ENCODE assay signal across 18 cellular contexts in genomic region chr5:83974151-83974822, GRCh38.
A peak's percentile ranks its signal among the peaks of the same experiment; 100 is the strongest.
DNase-seq lines count a peak whose midpoint lies in the region; ATAC-seq, FAIRE-seq and TF ChIP-seq lines count a peak whose summit lies in the region.
"Had no signal": no experiment of that assay in that cellular context is flagged by ENCODE, and none has a peak within 500 bp of the region (broad histone marks: within the 10 kb centered on the region; RNA-seq: fewer than 3 reads in every experiment).

No MANE protein-coding gene starts in this region.

- H4K91ac ChIP-seq in mesenchymal stem cell (ENCODE audit: low read length): no peak overlapping the region

- H2BK120ac ChIP-seq in mesenchymal stem cell (ENCODE audit: low read depth, low read length): no peak overlapping the region

- no peaks in the 10 kb centered on the region for H4K20me1 ChIP-seq in K562 (replicated peaks; ENCODE audit: control insufficient read depth, insufficient read depth, low read length)

- intact Hi-C loops in K562 (cut with micrococcal nuclease): no loop called here

- no peak for FAIRE-seq in K562 (lab: Jason Lieb, UNC)
- FAIRE-seq: TTC549 had no signal

- H3K4me1 ChIP-seq in BE2C: peaks cover 26% of the 10 kb centered on the region
- H3K4me1 ChIP-seq in HUES48 (ENCODE audit: control insufficient read depth, insufficient read depth, low read length): peaks cover 27% of the 10 kb centered on the region
- no peaks in the 10 kb centered on the region for H3K4me1 ChIP-seq in K562 (replicated peaks in 1 of 2; ENCODE audit: control insufficient read depth in 2 of 2, insufficient read depth in 2 of 2, low read length in 2 of 2)
- peaks cover 2% of the 10 kb centered on the region for H3K4me1 ChIP-seq in mesenchymal stem cell (ENCODE audit: control insufficient read depth, insufficient read depth, low read depth, low read length)
- H3K4me1 ChIP-seq: Peyer's patch had no signal

- H3K14ac ChIP-seq in mesenchymal stem cell (ENCODE audit: low read length in 2 of 2): no peak overlapping the region

- no peak for TF ChIP-seq EP300 in K562 (IDR thresholded peaks at IDR 0.05; ENCODE audit: low read length)

- CTCF ChIA-PET in K562 (lab: Yijun Ruan, JAX; ENCODE audit: low intra/inter-chr PET ratio): no interaction called here

- H3K36me3 ChIP-seq in BE2C (no peaks in the 10 kb centered on the region), HUES48 (ENCODE audit: control insufficient read depth, insufficient read depth, low read length) (no peaks in the 10 kb centered on the region), K562 (ENCODE audit: control insufficient read depth, insufficient read depth, low read length) (no peaks in the 10 kb centered on the region), mesenchymal stem cell (ENCODE audit: control insufficient read depth in 1 of 2, insufficient read depth in 2 of 2, low read depth in 1 of 2, low read length in 2 of 2) (no peaks in the 10 kb centered on the region)
- H3K36me3 ChIP-seq: Peyer's patch had no signal

- H2AK5ac ChIP-seq in mesenchymal stem cell (ENCODE audit: low read length, severe bottlenecking): no peak overlapping the region

- H3K27ac ChIP-seq in HUES48 (ENCODE audit: low read depth, low read length) (peak overlapping the region; percentile 75), K562 (ENCODE audit: extremely low read depth, low read depth, low read length) (no peak overlapping the region), mesenchymal stem cell (ENCODE audit: low read length, poor library complexity, severe bottlenecking) (peak overlapping the region; percentile 38)
- H3K27ac ChIP-seq: Peyer's patch had no signal

- no peak for TF ChIP-seq POLR2A in K562 (conservative IDR thresholded peaks at IDR 0.05)

- no peak overlapping the region for H3K18ac ChIP-seq in mesenchymal stem cell (ENCODE audit: low read depth in 1 of 2, low read length in 2 of 2)

- TF ChIP-seq RAD21 in K562 (CRISPR knock-in tag; conservative IDR thresholded peaks at IDR 0.05 in 1 of 2, IDR thresholded peaks at IDR 0.05 in 1 of 2): no peak

- H3K9me3 ChIP-seq in BE2C: no peaks in the 10 kb centered on the region
- H3K9me3 ChIP-seq in HUES48 (ENCODE audit: control insufficient read depth, insufficient read depth, low read length): no peaks in the 10 kb centered on the region
- H3K9me3 ChIP-seq in K562 (replicated peaks; ENCODE audit: control insufficient read depth, insufficient read depth, low read depth, low read length): no peaks in the 10 kb centered on the region
- H3K9me3 ChIP-seq in mesenchymal stem cell (ENCODE audit: control insufficient read depth, low read length): no peaks in the 10 kb centered on the region
- H3K9me3 ChIP-seq: Peyer's patch had no signal

- no peak overlapping the region for H3K4me3 ChIP-seq in BE2C (ENCODE audit: low read depth, low read length)
- peak overlapping the region; percentile 19 for H3K4me3 ChIP-seq in HUES48 (ENCODE audit: low read depth, low read length)
- no peak overlapping the region for H3K4me3 ChIP-seq in K562
- H3K4me3 ChIP-seq in mesenchymal stem cell (ENCODE audit: insufficient read depth in 1 of 2, low read depth in 1 of 2, low read length in 2 of 2): no peak overlapping the region
- H3K4me3 ChIP-seq: Peyer's patch had no signal

- ATAC-seq in K562 (no peak), GM18519 (IDR thresholded peaks at IDR 0.05; ENCODE audit: low FRiP score, unreplicated experiment) (no peak)
- no peak for ATAC-seq in activated naive CD4-positive, alpha-beta T cell treated with anti-CD3 and anti-CD28 coated beads, Interleukin-2, amount 50 U/mL, for 72 hours
- ATAC-seq: activated T-cell treated with anti-CD3 and anti-CD28 coated beads, Interleukin-2, amount 50 U/mL, for 4 hours; CD8-positive, alpha-beta T cell; effector memory CD8-positive, alpha-beta T cell; naive thymus-derived CD8-positive, alpha-beta T cell had no signal

- H3K9me1 ChIP-seq in K562 (ENCODE audit: control insufficient read depth, insufficient read depth, low read length): no peaks in the 10 kb centered on the region

- H3K4me2 ChIP-seq in K562 (ENCODE audit: insufficient read depth, low read length): no peak overlapping the region
- no peak overlapping the region for H3K4me2 ChIP-seq in mesenchymal stem cell (ENCODE audit: low read length, poor library complexity, severe bottlenecking)

- H3K27me3 ChIP-seq in BE2C (no peaks in the 10 kb centered on the region), HUES48 (ENCODE audit: control insufficient read depth, insufficient read depth, low read length) (no peaks in the 10 kb centered on the region), K562 (ENCODE audit: control insufficient read depth in 2 of 2, insufficient read depth in 2 of 2, low read length in 2 of 2) (no peaks in the 10 kb centered on the region), mesenchymal stem cell (ENCODE audit: control insufficient read depth in 1 of 2, insufficient read depth in 1 of 2, low read length in 2 of 2) (no peaks in the 10 kb centered on the region)
- H3K27me3 ChIP-seq: Peyer's patch had no signal

- DNase-seq in BE2C: peak; percentile 10
- no peak for DNase-seq in K562 (ENCODE audit: extremely low read depth in 1 of 4, low spot score in 3 of 4)
- peak; percentile 67 for DNase-seq in mesenchymal stem cell
- DNase-seq in HUDEP-2 (lab: John Stamatoyannopoulos, UW; ENCODE audit: unreplicated experiment in 76 of 76): no peak
- no peak for DNase-seq in activated naive CD4-positive, alpha-beta T cell treated with anti-CD3 and anti-CD28 coated beads, Interleukin-2, amount 50 U/mL, for 72 hours (ENCODE audit: low spot score in 2 of 2)
- DNase-seq in RKO (ENCODE audit: low spot score): no peak
- DNase-seq: activated CD4-positive, alpha-beta T cell treated with anti-CD3 and anti-CD28 coated beads, Interleukin-2, amount 50 U/mL, for 4 hours; activated T-cell treated with anti-CD3 and anti-CD28 coated beads, Interleukin-2, amount 50 U/mL, for 4 hours; CD8-positive, alpha-beta T cell; effector memory CD8-positive, alpha-beta T cell; MV-4-11; naive thymus-derived CD8-positive, alpha-beta T cell; NCI-H2029; Peyer's patch had no signal

- peaks cover 3% of the 10 kb centered on the region for H3K79me1 ChIP-seq in mesenchymal stem cell (replicated peaks; ENCODE audit: low read length, poor library complexity, severe bottlenecking)

- H3K23ac ChIP-seq in mesenchymal stem cell (ENCODE audit: low read length in 2 of 2): no peak overlapping the region

- POLR2A ChIA-PET in K562 (lab: Yijun Ruan, JAX): no interaction called here

- H3K36me3 Mint-ChIP-seq in activated naive CD4-positive, alpha-beta T cell treated with anti-CD3 and anti-CD28 coated beads, Interleukin-2, amount 50 U/mL, for 72 hours: no peaks in the 10 kb centered on the region
- H3K36me3 Mint-ChIP-seq: activated naive CD8-positive, alpha-beta T cell; CD8-positive, alpha-beta T cell; naive thymus-derived CD8-positive, alpha-beta T cell had no signal

- no peak overlapping the region for H2BK12ac ChIP-seq in mesenchymal stem cell (ENCODE audit: low read length in 2 of 2)

- no TSS peak for BruUV-seq in K562 (replicated peaks; lab: Mats Ljungman, UMichigan)

- peak overlapping the region; percentile 38; the same call in 1 of the 2 replicates for H3K9ac ChIP-seq in HUES48 (ENCODE audit: low read depth, low read length)
- no peak overlapping the region for H3K9ac ChIP-seq in K562 (ENCODE audit: insufficient read depth in 1 of 2, low read depth in 2 of 2, low read length in 2 of 2)
- no peak overlapping the region for H3K9ac ChIP-seq in mesenchymal stem cell (ENCODE audit: low read length)

- no peak overlapping the region for H3K4ac ChIP-seq in mesenchymal stem cell (ENCODE audit: low read depth in 1 of 2, low read length in 2 of 2)

- TF ChIP-seq CTCF in BE2C (IDR thresholded peaks at IDR 0.05; ENCODE audit: low read depth, low read length) (no peak), K562 (IDR thresholded peaks at IDR 0.05 in 2 of 3, conservative IDR thresholded peaks at IDR 0.05 in 1 of 3; ENCODE audit: insufficient read depth in 2 of 3, low read depth in 1 of 3, low read length in 3 of 3) (no peak)

- H2AFZ ChIP-seq in K562 (ENCODE audit: low read depth, low read length) (no peak overlapping the region), mesenchymal stem cell (ENCODE audit: low read depth, low read length) (no peak overlapping the region)

- in situ Hi-C loops in K562 (cut with MboI): no loop called here

- H3K27ac Mint-ChIP-seq in activated naive CD4-positive, alpha-beta T cell treated with anti-CD3 and anti-CD28 coated beads, Interleukin-2, amount 50 U/mL, for 72 hours: no peak overlapping the region
- H3K27ac Mint-ChIP-seq: activated naive CD8-positive, alpha-beta T cell; CD8-positive, alpha-beta T cell; effector memory CD8-positive, alpha-beta T cell; naive thymus-derived CD8-positive, alpha-beta T cell had no signal

- H3K9me3 Mint-ChIP-seq in activated naive CD4-positive, alpha-beta T cell treated with anti-CD3 and anti-CD28 coated beads, Interleukin-2, amount 50 U/mL, for 72 hours: no peaks in the 10 kb centered on the region
- H3K9me3 Mint-ChIP-seq: activated T-cell treated with anti-CD3 and anti-CD28 coated beads, Interleukin-2, amount 50 U/mL, for 4 hours; CD8-positive, alpha-beta T cell; naive thymus-derived CD8-positive, alpha-beta T cell had no signal

- H3K79me2 ChIP-seq in K562 (ENCODE audit: control insufficient read depth, insufficient read depth, low read length): no peaks in the 10 kb centered on the region

- H2BK15ac ChIP-seq in mesenchymal stem cell (ENCODE audit: low read depth, poor library complexity, severe bottlenecking): no peak overlapping the region

- WGBS in K562 (ENCODE audit: insufficient coverage, low coverage, missing lambda C conversion rate): 6% methylated on average over 6 of the region's 6 CpGs
- 4% methylated on average over 5 of the region's 6 CpGs for WGBS in mesenchymal stem cell

- no peak overlapping the region for H4K8ac ChIP-seq in mesenchymal stem cell (ENCODE audit: low read length)

- H2BK5ac ChIP-seq in mesenchymal stem cell (ENCODE audit: low read depth, low read length, poor library complexity, severe bottlenecking): no peak overlapping the region

TF ChIP-seq in K562, 482 proteins besides CTCF, POLR2A, EP300 and RAD21:
- TF ChIP-seq MAFG (tag; conservative IDR thresholded peaks at IDR 0.05): 0 out of 2 replicates have a peak, but pooled peaks have one; percentile 12
- no peak for TF ChIP-seq ZBTB1 (CRISPR knock-in tag; IDR thresholded peaks at IDR 0.05; ENCODE audit: borderline replicate concordance, low read depth)

Comparison
In these comparisons a context has a peak if more than half of its experiments do, and no peak if none do; other contexts are left out.
1. DNase-seq: peak in BE2C (single experiment) and mesenchymal stem cell (single experiment); none in K562 (0 of 4), HUDEP-2 (0 of 76), activated naive CD4-positive, alpha-beta T cell treated with anti-CD3 and anti-CD28 coated beads, Interleukin-2, amount 50 U/mL, for 72 hours (0 of 2) and RKO (single experiment).